In the genomic region with DNA sequence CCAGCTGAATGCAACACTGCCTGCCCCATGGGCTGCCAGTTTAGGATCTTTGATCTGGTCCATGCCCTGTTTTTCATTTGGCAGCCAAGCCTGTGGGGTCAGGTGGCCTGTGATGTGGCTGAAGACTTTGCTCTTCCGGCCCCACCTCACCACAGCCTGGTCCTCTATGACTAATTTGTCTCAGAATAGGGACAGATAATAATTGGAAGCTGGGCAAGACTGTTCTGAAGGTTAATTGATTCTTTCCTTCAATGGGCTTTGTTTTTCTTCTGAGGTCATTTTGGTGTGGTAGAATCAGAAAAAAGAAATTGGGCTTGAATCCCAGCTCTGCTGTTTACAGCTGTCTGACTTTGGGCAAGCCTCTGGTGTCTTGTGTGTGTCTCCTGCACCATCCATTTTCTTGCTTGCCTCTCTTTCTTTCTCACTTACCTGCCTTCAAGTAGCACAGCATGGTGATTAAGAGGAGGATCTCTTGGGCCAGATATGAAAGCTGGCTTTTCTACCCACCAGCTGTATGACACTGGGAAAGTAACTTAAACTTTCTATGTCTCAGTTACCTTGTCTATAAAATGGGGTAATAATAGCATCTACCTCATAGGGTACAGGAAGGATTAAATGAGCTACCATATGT, we compare ENCODE assay signal across 9 cellular contexts. TPM values are rescaled to one million over a fixed set of nuclear protein-coding genes. Genes with fewer than 3 reads are reported as not detected.
A peak's percentile ranks its signal among the peaks of the same experiment; 100 is the strongest.
DNase-seq lines count a peak whose midpoint lies in the region; ATAC-seq and TF ChIP-seq lines count a peak whose summit lies in the region.
"Had no signal": no experiment of that assay in that cellular context is flagged by ENCODE, and none has a peak within 500 bp of the region (broad histone marks: within the 10 kb centered on the region; RNA-seq: fewer than 3 reads in every experiment).

No MANE protein-coding gene starts in this region.

- H3K27ac Mint-ChIP-seq in type B pancreatic cell: peak overlapping the region; percentile 58

- H3K4me3 ChIP-seq in right atrium auricular region: no peak overlapping the region
- H3K4me3 ChIP-seq: SJSA1 had no signal

- DNase-seq in SK-MEL-5 (ENCODE audit: low read depth, low spot score): peak; percentile 43
- no peak for DNase-seq in right atrium auricular region (ENCODE audit: low spot score)
- DNase-seq in type B pancreatic cell (ENCODE audit: extremely low spot score, unreplicated experiment): no peak
- no peak for DNase-seq in NCI-H2227 treated with DMSO at 0.1 percent for 48 hours (lab: John Stamatoyannopoulos, UW)
- DNase-seq in hepatic stellate cell (ENCODE audit: low spot score): no peak
- DNase-seq in UCSD-AML1 (lab: John Stamatoyannopoulos, UW; ENCODE audit: unreplicated experiment): no peak

- no peak overlapping the region for H3K4me3 Mint-ChIP-seq in type B pancreatic cell

- ATAC-seq in GM18868 (IDR thresholded peaks at IDR 0.05; ENCODE audit: unreplicated experiment) (peak; percentile 67), HG02678 (IDR thresholded peaks at IDR 0.05; ENCODE audit: unreplicated experiment) (peak; percentile 97)

- peaks cover 43% of the 10 kb centered on the region for H3K36me3 ChIP-seq in right atrium auricular region

- peaks cover 0 to 84% of the 10 kb centered on the region in 2 donors for H3K4me1 ChIP-seq in right atrium auricular region

- no peaks in the 10 kb centered on the region for H3K27me3 Mint-ChIP-seq in type B pancreatic cell

- H3K27ac ChIP-seq in right atrium auricular region: peak overlapping the region; percentile 93 to 95
- H3K27ac ChIP-seq: SJSA1 had no signal

- TF ChIP-seq CTCF in right atrium auricular region (IDR thresholded peaks at IDR 0.05) (no peak), type B pancreatic cell (conservative IDR thresholded peaks at IDR 0.05) (no peak)

- no peaks in the 10 kb centered on the region for H3K27me3 ChIP-seq in right atrium auricular region
- H3K27me3 ChIP-seq: SJSA1 had no signal

- no peaks in the 10 kb centered on the region for H3K9me3 ChIP-seq in right atrium auricular region
- H3K9me3 ChIP-seq: SJSA1 had no signal

- H3K9me3 Mint-ChIP-seq in type B pancreatic cell: no peaks in the 10 kb centered on the region

- peaks cover 48% of the 10 kb centered on the region for H3K4me1 Mint-ChIP-seq in type B pancreatic cell (ENCODE audit: unreplicated experiment)

- H3K36me3 Mint-ChIP-seq in type B pancreatic cell: peaks cover 8% of the 10 kb centered on the region

- in situ Hi-C loops in SK-MEL-5 (cut with HindIII; ENCODE audit: low pct_unique_long_range_greater_than_20kb, low sequenced_read_pairs): no loop called here

RNA-seq across cellular contexts. Expression of a gene that starts 24.2 kb away (rescaled TPM):
- total RNA-seq in SK-MEL-5 (2014; rRNA removed; shearing (Covaris generic)): 42.8 and 46.7 TPM in 2 replicates
- 40.4 and 65.8 TPM in 2 replicates for polyA plus RNA-seq in SK-MEL-5 (2015; cell fraction: cytosol; rRNA removed)
- polyA plus RNA-seq in SK-MEL-5 (2015; cell fraction: nucleus; rRNA removed): 11.7 and 19.8 TPM in 2 replicates
- total RNA-seq in right atrium auricular region: 100 to 1,000 TPM; 115 to 118 TPM
- total RNA-seq in type B pancreatic cell (ENCODE audit: low replicate concordance): 55.4 and 63.9 TPM in 2 replicates
